Comparison of ENCODE assay signal across 10 cellular contexts in genomic region chr2:222451270-222451674, GRCh38. TPM values are rescaled to one million over a fixed set of nuclear protein-coding genes. Genes with fewer than 3 reads are reported as not detected.
DNase-seq lines count a peak whose midpoint lies in the region; ATAC-seq and TF ChIP-seq lines count a peak whose summit lies in the region.
"Had no signal": no experiment of that assay in that cellular context is flagged by ENCODE, and none has a peak within 500 bp of the region (broad histone marks: within the 10 kb centered on the region; RNA-seq: fewer than 3 reads in every experiment).

No MANE protein-coding gene starts in this region.

- H3F3A ChIP-seq in PC-3 (ENCODE audit: low read length, unreplicated experiment): no peaks in the 10 kb centered on the region

- no peaks in the 10 kb centered on the region for H3K9me2 ChIP-seq in PC-3 (replicated peaks; ENCODE audit: low read length)

- no peaks in the 10 kb centered on the region for H3K9me3 ChIP-seq in PC-3 (ENCODE audit: low read length)
- no peaks in the 10 kb centered on the region for H3K9me3 ChIP-seq in mucosa of descending colon
- H3K9me3 ChIP-seq: esophagus squamous epithelium had no signal

- intact Hi-C loops in PC-3 (cut with micrococcal nuclease) (no loop called here), mucosa of descending colon (cut with DNase I, micrococcal nuclease) (no loop called here)

- ATAC-seq in GM19023 (IDR thresholded peaks at IDR 0.05; ENCODE audit: unreplicated experiment): peak; percentile 100
- peak; percentile 99 for ATAC-seq in HG02884 (IDR thresholded peaks at IDR 0.05; ENCODE audit: unreplicated experiment)
- ATAC-seq in PC-3: peak; percentile 40; the same call in 1 of the 2 replicates
- ATAC-seq in mucosa of descending colon: no peak

- no peak overlapping the region for H3K9ac ChIP-seq in PC-3 (ENCODE audit: low read length)
- H3K9ac ChIP-seq: parathyroid adenoma had no signal

- BruUV-seq in PC-3 (replicated peaks; lab: Mats Ljungman, UMichigan): no TSS peak

- CTCF ChIA-PET in PC-3 (lab: Charles Lee): interaction anchor here (0.6 kb wide), 1 partner anchor 111 kb away, joined by 3 read pairs; no protein-coding TSS in a partner anchor

- H3K4me1 ChIP-seq in PC-3 (ENCODE audit: insufficient read depth, low read length) (no peaks in the 10 kb centered on the region), mucosa of descending colon (ENCODE audit: low read depth) (no peaks in the 10 kb centered on the region)
- H3K4me1 ChIP-seq: parathyroid adenoma had no signal

- no peak overlapping the region for H2AFZ ChIP-seq in PC-3 (ENCODE audit: low read length)
- H2AFZ ChIP-seq: parathyroid adenoma had no signal

- H3K27me3 ChIP-seq in PC-3 (ENCODE audit: low read length): peaks cover 72% of the 10 kb centered on the region
- H3K27me3 ChIP-seq: esophagus squamous epithelium had no signal

- H3K4me3 ChIP-seq in PC-3 (ENCODE audit: low read length) (no peak overlapping the region), mucosa of descending colon (no peak overlapping the region)
- H3K4me3 ChIP-seq: esophagus squamous epithelium had no signal

- H3K36me3 ChIP-seq in PC-3 (ENCODE audit: low read depth, low read length) (no peaks in the 10 kb centered on the region), mucosa of descending colon (ENCODE audit: low read depth) (no peaks in the 10 kb centered on the region)
- H3K36me3 ChIP-seq: esophagus squamous epithelium had no signal

- no peaks in the 10 kb centered on the region for H4K20me1 ChIP-seq in PC-3 (ENCODE audit: low read length)

- no peak for TF ChIP-seq CTCF in PC-3 (conservative IDR thresholded peaks at IDR 0.05; ENCODE audit: low read depth, low read length)
- TF ChIP-seq CTCF in mucosa of descending colon (IDR thresholded peaks at IDR 0.05): no peak

- H3K79me2 ChIP-seq in PC-3 (ENCODE audit: low read length): no peaks in the 10 kb centered on the region
- H3K79me2 ChIP-seq: parathyroid adenoma had no signal

- peak; percentile 13 for DNase-seq in GM04504 (ENCODE audit: low read depth)
- DNase-seq in PC-3: no peak
- no peak for DNase-seq in KG1 (lab: John Stamatoyannopoulos, UW)
- DNase-seq in NCI-H526 treated with DMSO at 0.1 percent for 48 hours (lab: John Stamatoyannopoulos, UW): no peak
- DNase-seq in mucosa of descending colon: no peak
- DNase-seq in NCI-H2196 (lab: John Stamatoyannopoulos, UW; ENCODE audit: unreplicated experiment): no peak
- DNase-seq: esophagus squamous epithelium had no signal

- no peak overlapping the region for H3K4me2 ChIP-seq in PC-3 (ENCODE audit: low read length)

- no peak overlapping the region for H3K27ac ChIP-seq in PC-3 (ENCODE audit: low read length)
- H3K27ac ChIP-seq: esophagus squamous epithelium, parathyroid adenoma had no signal

- POLR2A ChIA-PET in PC-3 (lab: Charles Lee; ENCODE audit: unreplicated experiment): no interaction called here

RNA-seq across cellular contexts. Expression of gene SGPP2, which starts 26.9 kb away (rescaled TPM):
- total RNA-seq in PC-3 (2014; rRNA removed) (not detected in 2 replicates), mucosa of descending colon (100 to 1,000 TPM in 1 of 3 donors, 10 to 100 TPM in 2; 31.3 to 101 (median 75.2) TPM)

Comparison
In these comparisons a context has a peak if more than half of its experiments do, and no peak if none do; other contexts are left out.
1. RNA of gene SGPP2, which starts 26.9 kb away (total RNA-seq): 31.3 to 101 TPM in mucosa of descending colon; not detected in PC-3; every median in the first group is over 10 times any median in the second.